Comparison of ENCODE assay signal across 11 cellular contexts in the genomic region with DNA sequence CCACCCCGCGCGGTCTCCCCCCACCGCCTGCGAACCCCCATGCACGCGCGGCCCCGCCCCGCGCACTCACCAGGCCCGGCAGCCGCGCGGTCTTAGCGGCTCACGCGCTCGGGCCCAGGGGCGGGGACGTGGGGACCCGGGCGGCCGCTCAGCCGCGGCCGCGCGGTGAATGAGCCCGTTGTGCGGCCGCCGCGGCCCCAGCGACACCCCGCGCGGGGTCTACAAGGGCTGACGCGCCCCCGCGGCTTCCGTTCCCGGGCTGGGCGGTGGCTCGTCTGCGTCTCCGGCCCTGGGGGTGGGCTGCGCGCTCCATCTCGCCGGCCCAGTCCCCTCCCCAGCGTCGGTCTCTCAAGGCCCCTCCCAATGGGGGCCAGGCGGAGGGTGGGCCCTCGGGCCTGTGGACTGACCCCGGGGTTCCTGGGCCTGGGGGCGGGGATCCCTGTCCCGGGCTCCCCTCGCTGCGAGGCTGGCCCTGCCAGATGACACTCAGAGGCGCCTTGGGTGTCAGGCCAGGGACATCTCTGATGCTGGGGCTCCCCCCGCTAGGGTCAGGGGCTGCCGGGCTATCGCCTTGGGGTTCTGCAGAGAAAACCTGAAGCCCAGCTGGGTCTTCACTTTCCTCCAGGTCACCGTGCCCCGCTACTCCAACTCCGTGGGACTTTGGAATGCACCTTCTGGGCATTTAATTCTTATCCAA. TPM values are rescaled to one million over a fixed set of nuclear protein-coding genes. Genes with fewer than 3 reads are reported as not detected.
DNase-seq lines count a peak whose midpoint lies in the region; ATAC-seq, FAIRE-seq and TF ChIP-seq lines count a peak whose summit lies in the region.
"Had no signal": no experiment of that assay in that cellular context is flagged by ENCODE, and none has a peak within 500 bp of the region (broad histone marks: within the 10 kb centered on the region; RNA-seq: fewer than 3 reads in every experiment).

No MANE protein-coding gene starts in this region.

- TF ChIP-seq POLR2A in H54 (IDR thresholded peaks at IDR 0.05; ENCODE audit: low read depth, low read length) = no peak

- peaks cover 23% of the 10 kb centered on the region for H3K27me3 Mint-ChIP-seq in CD8-positive, alpha-beta T cell (ENCODE audit: low read depth)

- H3K27ac ChIP-seq in CD8-positive, alpha-beta T cell (ENCODE audit: low read depth, low read length) = no peak overlapping the region
- H3K27ac ChIP-seq in SK-N-SH (ENCODE audit: low read depth in 2 of 2, low read length in 1 of 2) (no peak overlapping the region), cardiac muscle cell (no peak overlapping the region), parathyroid adenoma (no peak overlapping the region)

- H3K36me3 ChIP-seq in CD8-positive, alpha-beta T cell (ENCODE audit: insufficient read depth, low read length) = no peaks in the 10 kb centered on the region
- H3K36me3 ChIP-seq in SK-N-SH (replicated peaks in 1 of 2; ENCODE audit: control insufficient read depth in 1 of 2, insufficient read depth in 2 of 2, low read length in 1 of 2) = peaks cover 0 to 1% of the 10 kb centered on the region in 2 experiments
- no peaks in the 10 kb centered on the region for H3K36me3 ChIP-seq in cardiac muscle cell
- H3K36me3 ChIP-seq in parathyroid adenoma (ENCODE audit: control insufficient read depth, insufficient read depth, low read length) = no peaks in the 10 kb centered on the region

- H2AFZ ChIP-seq in SK-N-SH (ENCODE audit: low read depth) (no peak overlapping the region), parathyroid adenoma (no peak overlapping the region)

- TF ChIP-seq RAD21 in SK-N-SH (IDR thresholded peaks at IDR 0.05; ENCODE audit: low read length) = no peak

- FAIRE-seq in H54 (lab: Jason Lieb, UNC) = no peak

- TF ChIP-seq CTCF in CD8-positive, alpha-beta T cell (IDR thresholded peaks at IDR 0.05) = no peak
- TF ChIP-seq CTCF in SK-N-SH (IDR thresholded peaks at IDR 0.05) (no peak), cardiac muscle cell (IDR thresholded peaks at IDR 0.05; ENCODE audit: low read depth, low read length) (no peak), parathyroid adenoma (IDR thresholded peaks at IDR 0.05) (no peak)

- no peaks in the 10 kb centered on the region for H3K79me2 ChIP-seq in SK-N-SH (ENCODE audit: insufficient read depth)
- H3K79me2 ChIP-seq in parathyroid adenoma = no peaks in the 10 kb centered on the region

- H3K9me3 Mint-ChIP-seq in CD8-positive, alpha-beta T cell = no peaks in the 10 kb centered on the region

- intact Hi-C loops in CD8-positive, alpha-beta T cell (cut with DNase I, micrococcal nuclease) = no loop called here

- POLR2A ChIA-PET in CD8-positive, alpha-beta T cell (lab: Charles Lee) = no interaction called here
- POLR2A ChIA-PET in SK-N-SH (lab: Yijun Ruan, JAX) = no interaction called here

- peak overlapping the region; percentile 32 for H3K4me3 Mint-ChIP-seq in CD8-positive, alpha-beta T cell

- 10% methylated on average over 3 of the region's 68 CpGs for WGBS in SK-N-SH (ENCODE audit: low lambda C conversion rate)

- no peaks in the 10 kb centered on the region for H3K9me3 ChIP-seq in CD8-positive, alpha-beta T cell (ENCODE audit: low read length)
- H3K9me3 ChIP-seq in SK-N-SH = no peaks in the 10 kb centered on the region
- no peaks in the 10 kb centered on the region for H3K9me3 ChIP-seq in cardiac muscle cell (ENCODE audit: low read depth)
- no peaks in the 10 kb centered on the region for H3K9me3 ChIP-seq in parathyroid adenoma (ENCODE audit: control insufficient read depth, low read length)

- no peak overlapping the region for H3K27ac Mint-ChIP-seq in CD8-positive, alpha-beta T cell

- no peaks in the 10 kb centered on the region for H3K9me2 ChIP-seq in SK-N-SH

- H3F3A ChIP-seq in SK-N-SH (replicated peaks; ENCODE audit: insufficient read depth) = no peaks in the 10 kb centered on the region

- peak; percentile 68 for ATAC-seq in CD8-positive, alpha-beta T cell
- ATAC-seq in HG02981 (IDR thresholded peaks at IDR 0.05; ENCODE audit: unreplicated experiment) = no peak

- DNase-seq in CD8-positive, alpha-beta T cell = no peak
- peak; percentile 85 for DNase-seq in SK-N-SH
- DNase-seq in cardiac muscle cell (ENCODE audit: low read depth in 1 of 2, low spot score in 1 of 2) = peak in 1 of 2 donors; percentile 68
- no peak for DNase-seq in H54 (ENCODE audit: insufficient read length, low spot score)
- no peak for DNase-seq in NCI-H187 (lab: John Stamatoyannopoulos, UW)
- no peak for DNase-seq in GDM1 (lab: John Stamatoyannopoulos, UW)
- DNase-seq: activated CD4-positive, alpha-beta T cell treated with anti-CD3 and anti-CD28 coated beads, Interleukin-2, amount 50 U/mL, for 48 hours; NCI-H1694 treated with DMSO at 0.1 percent for 48 hours had no signal

- H3K4me1 ChIP-seq in CD8-positive, alpha-beta T cell (ENCODE audit: insufficient read depth, low read length) = peaks cover 12% of the 10 kb centered on the region
- H3K4me1 ChIP-seq in SK-N-SH (ENCODE audit: control insufficient read depth in 1 of 2, insufficient read depth in 2 of 2, low read depth in 1 of 2, low read length in 1 of 2) (no peaks in the 10 kb centered on the region; a peak in 1 of 4 replicates), cardiac muscle cell (ENCODE audit: low read depth) (no peaks in the 10 kb centered on the region), parathyroid adenoma (peaks cover 10% of the 10 kb centered on the region)

- peaks cover 3% of the 10 kb centered on the region for H3K36me3 Mint-ChIP-seq in CD8-positive, alpha-beta T cell

- H3K27me3 ChIP-seq in CD8-positive, alpha-beta T cell (ENCODE audit: insufficient read depth, low read length) = peaks cover 5% of the 10 kb centered on the region
- peaks cover 15% of the 10 kb centered on the region for H3K27me3 ChIP-seq in SK-N-SH (ENCODE audit: insufficient read depth)
- H3K27me3 ChIP-seq in cardiac muscle cell = peaks cover 73% of the 10 kb centered on the region
- H3K27me3 ChIP-seq in parathyroid adenoma (ENCODE audit: control insufficient read depth, insufficient read depth, low read length) = peaks cover 16% of the 10 kb centered on the region

- no peak overlapping the region for H3K4me3 ChIP-seq in CD8-positive, alpha-beta T cell (ENCODE audit: low read depth, low read length)
- H3K4me3 ChIP-seq in SK-N-SH (ENCODE audit: low read depth in 2 of 2, low read length in 1 of 2) (peak overlapping the region; percentile 29 to 33; a peak in 3 of 4 replicates), cardiac muscle cell (peak overlapping the region; percentile 16), parathyroid adenoma (ENCODE audit: low read depth, low read length) (no peak overlapping the region)

- no peak for TF ChIP-seq EP300 in SK-N-SH (IDR thresholded peaks at IDR 0.05; ENCODE audit: borderline replicate concordance in 1 of 2, low read depth in 1 of 2, low read length in 1 of 2)

- CTCF ChIA-PET in CD8-positive, alpha-beta T cell (lab: Charles Lee) = no interaction called here
- CTCF ChIA-PET in SK-N-SH (lab: Yijun Ruan, JAX) = interaction anchor here (0.9 to 1.6 kb wide), 2 partner anchors 10 to 255 kb away, joined by 3 to 11 read pairs; a partner anchor contains a TSS

- H3K9ac ChIP-seq in SK-N-SH (no peak overlapping the region), parathyroid adenoma (no peak overlapping the region)

- H3K4me1 Mint-ChIP-seq in CD8-positive, alpha-beta T cell (ENCODE audit: low read depth) = peaks cover 11% of the 10 kb centered on the region

- peak overlapping the region; percentile 69; the same call in 1 of the 2 replicates for H3K4me2 ChIP-seq in SK-N-SH
- H3K4me2 ChIP-seq in parathyroid adenoma (ENCODE audit: low read length) = peak overlapping the region; percentile 18

- peaks cover 14% of the 10 kb centered on the region; the same call in 1 of the 2 replicates for H4K20me1 ChIP-seq in SK-N-SH (ENCODE audit: insufficient read depth)

TF ChIP-seq in SK-N-SH, 30 proteins besides CTCF, POLR2A, EP300 and RAD21:
- 0 out of 2 replicates have a peak, but pooled peaks have one; percentile 62 for TF ChIP-seq EZH2phosphoT487 (IDR thresholded peaks at IDR 0.05; ENCODE audit: borderline replicate concordance, low read depth)
- TF ChIP-seq NFIC (IDR thresholded peaks at IDR 0.05; ENCODE audit: borderline replicate concordance) = no peak

RNA-seq across cellular contexts. Expression of a gene that starts 4.3 kb away (rescaled TPM):
- total RNA-seq in CD8-positive, alpha-beta T cell = under 1 TPM; 0.31 to 0.35 TPM
- polyA plus RNA-seq in SK-N-SH (2012; rRNA removed) = 0.05 and 0.08 TPM in 2 replicates
- 0.04 and 0.13 TPM in 2 replicates for polyA plus RNA-seq in SK-N-SH (2012; cell fraction: cytosol; rRNA removed)
- 0.48 and 0.63 TPM in 2 replicates for polyA plus RNA-seq in SK-N-SH (2012; cell fraction: nucleus; rRNA removed)
- 0.25 and 0.77 TPM in 2 replicates for total RNA-seq in cardiac muscle cell
- 2.8 and 6.3 TPM in 2 replicates for polyA plus RNA-seq in cardiac muscle cell
- total RNA-seq: skeletal muscle tissue had no signal

RNA-seq across cellular contexts. Expression of a gene that starts 10.7 kb away (rescaled TPM):
- total RNA-seq in CD8-positive, alpha-beta T cell = 10 to 100 TPM; 54.3 to 62.0 TPM
- polyA plus RNA-seq in SK-N-SH (2012; rRNA removed) = 24.4 and 32.1 TPM in 2 replicates
- 5.1 and 7.1 TPM in 2 replicates for polyA plus RNA-seq in SK-N-SH (2012; cell fraction: cytosol; rRNA removed)
- polyA plus RNA-seq in SK-N-SH (2012; cell fraction: nucleus; rRNA removed) = 333 and 514 TPM in 2 replicates
- 13.0 and 14.9 TPM in 2 replicates for total RNA-seq in cardiac muscle cell
- 29.9 and 34.0 TPM in 2 replicates for polyA plus RNA-seq in cardiac muscle cell

RNA-seq across cellular contexts. Expression of a gene that starts 13.9 kb away (rescaled TPM):
- total RNA-seq in CD8-positive, alpha-beta T cell = 10 to 100 TPM; 26.3 to 30.2 TPM
- polyA plus RNA-seq in SK-N-SH (2012; rRNA removed) (18.9 and 22.5 TPM in 2 replicates), cardiac muscle cell (18.7 and 22.9 TPM in 2 replicates)
- 11.5 and 26.0 TPM in 2 replicates for polyA plus RNA-seq in SK-N-SH (2012; cell fraction: cytosol; rRNA removed)
- 32.3 and 42.1 TPM in 2 replicates for polyA plus RNA-seq in SK-N-SH (2012; cell fraction: nucleus; rRNA removed)
- 32.7 and 40.7 TPM in 2 replicates for total RNA-seq in cardiac muscle cell

RNA-seq across cellular contexts. Expression of a gene that starts 24.2 kb away (rescaled TPM):
- total RNA-seq in CD8-positive, alpha-beta T cell = 10 to 100 TPM; 28.2 to 29.7 TPM
- 10.9 and 11.5 TPM in 2 replicates for polyA plus RNA-seq in SK-N-SH (2012; rRNA removed)
- 3.3 and 6.8 TPM in 2 replicates for polyA plus RNA-seq in SK-N-SH (2012; cell fraction: cytosol; rRNA removed)
- polyA plus RNA-seq in SK-N-SH (2012; cell fraction: nucleus; rRNA removed) = 50.0 and 64.3 TPM in 2 replicates
- total RNA-seq in cardiac muscle cell = 15.9 and 17.1 TPM in 2 replicates
- polyA plus RNA-seq in cardiac muscle cell = 13.5 and 15.1 TPM in 2 replicates

Comparison
In these comparisons a context has a peak if more than half of its experiments do, and no peak if none do; other contexts are left out.
1. H3K4me3 ChIP-seq: peak in SK-N-SH (2 of 2) and cardiac muscle cell (single experiment); none in CD8-positive, alpha-beta T cell (single experiment) and parathyroid adenoma (single experiment).